ENCODE assay signal across 8 cellular contexts in genomic region chr11:102390667-102391449, GRCh38. TPM values are rescaled to one million over a fixed set of nuclear protein-coding genes. Genes with fewer than 3 reads are reported as not detected.
DNase-seq lines count a peak whose midpoint lies in the region; ATAC-seq, FAIRE-seq and TF ChIP-seq lines count a peak whose summit lies in the region.

No MANE protein-coding gene starts in this region.

- POLR2A ChIA-PET in CD8-positive, alpha-beta memory T cell (lab: Charles Lee): interaction anchor here (1.4 kb wide), 1 partner anchor 61 kb away, joined by 7 read pairs; no protein-coding TSS in a partner anchor
- POLR2A ChIA-PET in activated CD4-positive, alpha-beta memory T cell treated with anti-CD3 and anti-CD28 coated beads, Interleukin-2, amount 10 ng/mL, durations not matched to agents 7 days and 5 days (lab: Charles Lee): interaction anchor here (0.6 to 2.5 kb wide), 7 partner anchors 9 to 105 kb away, joined by 3 to 10 read pairs (median 4); no protein-coding TSS in a partner anchor
- POLR2A ChIA-PET in H1 (lab: Charles Lee; ENCODE audit: partially characterized antibody): interaction anchor here (1.2 to 1.7 kb wide), 5 partner anchors 10 to 102 kb away, joined by 3 to 6 read pairs (median 3); no protein-coding TSS in a partner anchor

- 63% methylated on average over 11 of the region's 11 CpGs; no CpG with 5 or more reads in 1 of the 2 experiments for WGBS in H1 (ENCODE audit: extremely low coverage in 1 of 2, insufficient coverage in 1 of 2, insufficient read length in 1 of 2, insufficient replicate concordance in 2 of 2, low coverage in 1 of 2, low lambda C conversion rate in 2 of 2, missing lambda C conversion rate in 1 of 2), 2 experiments

- peak; percentile 27 to 71 (median 44) for DNase-seq in CD8-positive, alpha-beta memory T cell
- peak; percentile 15 for DNase-seq in GM19240 (ENCODE audit: insufficient read length, low spot score)
- DNase-seq in NCI-H69 (lab: John Stamatoyannopoulos, UW): peak; percentile 79
- peak; percentile 59 for DNase-seq in activated CD4-positive, alpha-beta memory T cell treated with anti-CD3 and anti-CD28 coated beads, Interleukin-2, amount 10 ng/mL, durations not matched to agents 7 days and 5 days
- peak; percentile 43 to 69 for DNase-seq in H1 (ENCODE audit: low read depth in 1 of 2, low spot score in 2 of 2)
- peak; percentile 77 for DNase-seq in midbrain (lab: John Stamatoyannopoulos, UW)
- DNase-seq in stimulated activated naive CD4-positive, alpha-beta T cell (lab: John Stamatoyannopoulos, UW): peak in 4 of 6 experiments; percentile 26 to 45 (median 38)

- FAIRE-seq in H1 (lab: Jason Lieb, UNC): peak; percentile 85

- no peak overlapping the region for H2BK20ac ChIP-seq in H1 (ENCODE audit: low read length)

- no peaks in the 10 kb centered on the region for H3K79me1 ChIP-seq in H1 (ENCODE audit: low read depth, low read length)

- H3K9me3 Mint-ChIP-seq in CD8-positive, alpha-beta memory T cell: no peaks in the 10 kb centered on the region
- H3K9me3 Mint-ChIP-seq in activated CD4-positive, alpha-beta memory T cell treated with anti-CD3 and anti-CD28 coated beads, Interleukin-2, amount 10 ng/mL, durations not matched to agents 7 days and 5 days: no peaks in the 10 kb centered on the region

- no peak overlapping the region for H4K91ac ChIP-seq in H1 (replicated peaks; ENCODE audit: insufficient read length, low read length)

- ATAC-seq in HG03342 (IDR thresholded peaks at IDR 0.05; ENCODE audit: unreplicated experiment): peak; percentile 87

- H3K27ac ChIP-seq in CD8-positive, alpha-beta memory T cell (ENCODE audit: low read depth, low read length): no peak overlapping the region
- H3K27ac ChIP-seq in H1 (ENCODE audit: low read depth, low read length): no peak overlapping the region

- no peak overlapping the region for H4K5ac ChIP-seq in H1 (ENCODE audit: insufficient read length, low read depth, low read length)

- peaks cover 0 to 71% (median 10%) of the 10 kb centered on the region in 3 donors for H3K36me3 Mint-ChIP-seq in CD8-positive, alpha-beta memory T cell
- H3K36me3 Mint-ChIP-seq in activated CD4-positive, alpha-beta memory T cell treated with anti-CD3 and anti-CD28 coated beads, Interleukin-2, amount 10 ng/mL, durations not matched to agents 7 days and 5 days (ENCODE audit: low read depth): peaks cover 61% of the 10 kb centered on the region

- no peak overlapping the region for H3K23ac ChIP-seq in H1 (ENCODE audit: insufficient read length)

- H3K4me1 ChIP-seq in CD8-positive, alpha-beta memory T cell (ENCODE audit: insufficient read depth, low read length): peaks cover 20% of the 10 kb centered on the region
- H3K4me1 ChIP-seq in H1 (replicated peaks in 1 of 4; ENCODE audit: control insufficient read depth in 3 of 4, insufficient read depth in 4 of 4, low read length in 3 of 4): no peaks in the 10 kb centered on the region

- TF ChIP-seq EP300 in H1 (IDR thresholded peaks at IDR 0.05; ENCODE audit: borderline replicate concordance in 1 of 2, low read depth in 2 of 2, low read length in 2 of 2): no peak

- no peaks in the 10 kb centered on the region for H3K79me2 ChIP-seq in H1 (ENCODE audit: control insufficient read depth in 1 of 2, insufficient read depth in 2 of 2, low read length in 2 of 2)

- no peak for TF ChIP-seq POLR2A in H1 (IDR thresholded peaks at IDR 0.05; ENCODE audit: control extremely low read depth in 1 of 2, low read depth in 2 of 2, low read length in 2 of 2)

- no peak overlapping the region for H2BK15ac ChIP-seq in H1 (ENCODE audit: low read length)

- H3K23me2 ChIP-seq in H1 (ENCODE audit: low read depth, low read length): no peaks in the 10 kb centered on the region

- H4K8ac ChIP-seq in H1 (ENCODE audit: extremely low read depth, insufficient read depth, low read length): peak overlapping the region; percentile 28

- no peak overlapping the region for H2BK120ac ChIP-seq in H1 (replicated peaks; ENCODE audit: low read depth, low read length)

- no peak overlapping the region for H2BK5ac ChIP-seq in H1 (ENCODE audit: low read depth, low read length)

- CTCF ChIA-PET in CD8-positive, alpha-beta memory T cell (lab: Charles Lee): interaction anchor here (0.7 to 5.4 kb wide), 33 partner anchors 9 to 223 kb away, joined by 3 to 40 read pairs (median 8); no protein-coding TSS in a partner anchor
- CTCF ChIA-PET in activated CD4-positive, alpha-beta memory T cell treated with anti-CD3 and anti-CD28 coated beads, Interleukin-2, amount 10 ng/mL, durations not matched to agents 7 days and 5 days (lab: Charles Lee): interaction anchor here (0.5 to 4.9 kb wide), 52 partner anchors 9 to 276 kb away, joined by 3 to 72 read pairs (median 6); no protein-coding TSS in a partner anchor
- CTCF ChIA-PET in H1 (lab: Charles Lee; ENCODE audit: partially characterized antibody): interaction anchor here (0.5 to 6.7 kb wide), 65 partner anchors 9 to 626 kb away, joined by 3 to 115 read pairs (median 6); partner anchors contain the start of gene MMP8

- H4K20me1 ChIP-seq in H1 (replicated peaks in 1 of 2; ENCODE audit: control insufficient read depth in 1 of 2, insufficient read depth in 2 of 2, low read length in 2 of 2): no peaks in the 10 kb centered on the region

- H3K4me2 ChIP-seq in H1 (ENCODE audit: insufficient read depth in 1 of 2, low read depth in 2 of 2, low read length in 2 of 2): no peak overlapping the region

- H3K18ac ChIP-seq in H1 (ENCODE audit: extremely low read depth, low read length): no peak overlapping the region

- peak overlapping the region; percentile 15 to 86 (median 74) for H3K27ac Mint-ChIP-seq in CD8-positive, alpha-beta memory T cell
- H3K27ac Mint-ChIP-seq in activated CD4-positive, alpha-beta memory T cell treated with anti-CD3 and anti-CD28 coated beads, Interleukin-2, amount 10 ng/mL, durations not matched to agents 7 days and 5 days: peak overlapping the region; percentile 23

- H3K9ac ChIP-seq in H1 (replicated peaks in 1 of 4; ENCODE audit: extremely low read depth in 1 of 4, low read depth in 3 of 4, low read length in 3 of 4): no peak overlapping the region

- H3K4ac ChIP-seq in H1 (replicated peaks; ENCODE audit: insufficient read length, low read depth, low read length): no peak overlapping the region

- H3K36me3 ChIP-seq in CD8-positive, alpha-beta memory T cell (ENCODE audit: insufficient read depth, low read length): peaks cover 8% of the 10 kb centered on the region
- peaks cover 0 to 4% (median 0%) of the 10 kb centered on the region in 4 experiments; a peak in 3 of 8 replicates for H3K36me3 ChIP-seq in H1 (ENCODE audit: control insufficient read depth in 2 of 4, insufficient read depth in 4 of 4, low read length in 3 of 4)

- H2AK5ac ChIP-seq in H1 (ENCODE audit: low read depth, low read length): no peak overlapping the region

- peaks cover 19 to 36% (median 34%) of the 10 kb centered on the region in 3 donors for H3K4me1 Mint-ChIP-seq in CD8-positive, alpha-beta memory T cell
- peaks cover 13% of the 10 kb centered on the region for H3K4me1 Mint-ChIP-seq in activated CD4-positive, alpha-beta memory T cell treated with anti-CD3 and anti-CD28 coated beads, Interleukin-2, amount 10 ng/mL, durations not matched to agents 7 days and 5 days

- no peak overlapping the region for H3K4me3 ChIP-seq in CD8-positive, alpha-beta memory T cell (ENCODE audit: low read length)
- no peak overlapping the region for H3K4me3 ChIP-seq in H1 (ENCODE audit: extremely low read depth in 1 of 4, insufficient read depth in 2 of 4, low read depth in 3 of 4, low read length in 4 of 4)

- H2AFZ ChIP-seq in H1 (ENCODE audit: low read length): no peak overlapping the region

- no peak overlapping the region for H3K56ac ChIP-seq in H1 (replicated peaks; ENCODE audit: insufficient read length, low read depth, low read length)

- peak; percentile 72 to 80 for TF ChIP-seq RAD21 in H1 (IDR thresholded peaks at IDR 0.05 in 1 of 2, conservative IDR thresholded peaks at IDR 0.05 in 1 of 2; ENCODE audit: low read depth in 2 of 2, low read length in 2 of 2)

- no peak overlapping the region for H3K14ac ChIP-seq in H1 (ENCODE audit: insufficient read length)

- H3K9me3 ChIP-seq in CD8-positive, alpha-beta memory T cell (ENCODE audit: low read length): no peaks in the 10 kb centered on the region
- H3K9me3 ChIP-seq in H1 (ENCODE audit: insufficient read depth in 2 of 2, low read depth in 1 of 2, low read length in 1 of 2): no peaks in the 10 kb centered on the region

- no peaks in the 10 kb centered on the region for H3K27me3 Mint-ChIP-seq in CD8-positive, alpha-beta memory T cell
- no peaks in the 10 kb centered on the region for H3K27me3 Mint-ChIP-seq in activated CD4-positive, alpha-beta memory T cell treated with anti-CD3 and anti-CD28 coated beads, Interleukin-2, amount 10 ng/mL, durations not matched to agents 7 days and 5 days

- H2BK12ac ChIP-seq in H1 (ENCODE audit: low read depth, low read length): no peak overlapping the region

- H3K4me3 Mint-ChIP-seq in CD8-positive, alpha-beta memory T cell: no peak overlapping the region
- no peak overlapping the region for H3K4me3 Mint-ChIP-seq in activated CD4-positive, alpha-beta memory T cell treated with anti-CD3 and anti-CD28 coated beads, Interleukin-2, amount 10 ng/mL, durations not matched to agents 7 days and 5 days

- H3K27me3 ChIP-seq in CD8-positive, alpha-beta memory T cell (ENCODE audit: insufficient read depth, low read length, poor library complexity, severe bottlenecking): no peaks in the 10 kb centered on the region
- H3K27me3 ChIP-seq in H1 (replicated peaks in 1 of 4; ENCODE audit: control insufficient read depth in 3 of 4, extremely low read depth in 1 of 4, insufficient read depth in 3 of 4, low read length in 3 of 4): no peaks in the 10 kb centered on the region

- TF ChIP-seq CTCF in H1 (IDR thresholded peaks at IDR 0.05; ENCODE audit: control extremely low read depth in 1 of 3, insufficient read depth in 1 of 3, low read depth in 1 of 3, low read length in 3 of 3): peak; percentile 86 to 93 (median 92)

TF ChIP-seq in H1, 55 proteins besides CTCF, POLR2A, EP300 and RAD21:
- no peak for TF ChIP-seq POU5F1 (IDR thresholded peaks at IDR 0.05; ENCODE audit: low read depth, low read length)
- 0 out of 2 replicates have a peak, but pooled peaks have one; percentile 12 for TF ChIP-seq YY1 (IDR thresholded peaks at IDR 0.05; ENCODE audit: low read depth, low read length)
TF ChIP-seq in H1: peak in this region for 1.

RNA-seq across cellular contexts. Expression of gene BIRC2, which starts 43.8 kb away (rescaled TPM):
- total RNA-seq in CD8-positive, alpha-beta memory T cell: 10 to 100 TPM; 40.3 to 42.8 TPM
- polyA plus RNA-seq in CD8-positive, alpha-beta memory T cell: 35.2 TPM
- total RNA-seq in activated CD4-positive, alpha-beta memory T cell treated with anti-CD3 and anti-CD28 coated beads, Interleukin-2, amount 10 ng/mL, durations not matched to agents 7 days and 5 days: 10 to 100 TPM; 36.0 to 39.7 TPM
- 22.3 and 24.7 TPM in 2 replicates for total RNA-seq in H1 (2021; fragmentation: NEBNext Ultra II Directional; extraction: Animal tissue kit (Norgen Biotek cat#: 25700))
- polyA plus RNA-seq in H1 (2011; rRNA removed): 12.4 and 18.4 TPM in 2 replicates
- 16.2 TPM for polyA plus RNA-seq in H1 (2011; cell fraction: cytosol; rRNA removed)
- polyA plus RNA-seq in H1 (2011; cell fraction: nucleus; rRNA removed): 12.5 TPM
- polyA plus RNA-seq in H1 (2012, experiment 1 of 2): 12.4 to 23.2 TPM (median 15.9 TPM) in 4 replicates
- polyA plus RNA-seq in H1 (2012, experiment 2 of 2): 0.76 TPM
- 17.7 TPM for polyA plus RNA-seq in H1 (2013, experiment 1 of 2)
- polyA plus RNA-seq in H1 (2013, experiment 2 of 2): 17.6 TPM
- polyA minus RNA-seq in H1 (2011; rRNA and poly(A)+ RNA removed): 24.9 and 44.4 TPM in 2 replicates
- polyA minus RNA-seq in H1 (2011; cell fraction: cytosol; rRNA and poly(A)+ RNA removed): 8.4 TPM
- 45.5 TPM for polyA minus RNA-seq in H1 (2011; cell fraction: nucleus; rRNA and poly(A)+ RNA removed)

Comparison
In these comparisons a context has a peak if more than half of its experiments do, and no peak if none do; other contexts are left out.
1. DNase-seq: peak in every context shown above with its lines; median percentile 79 in NCI-H69; 77 in midbrain; 59 in activated CD4-positive, alpha-beta memory T cell treated with anti-CD3 and anti-CD28 coated beads, Interleukin-2, amount 10 ng/mL, durations not matched to agents 7 days and 5 days; 56 in H1; 44 in CD8-positive, alpha-beta memory T cell; 38 in stimulated activated naive CD4-positive, alpha-beta T cell; 15 in GM19240.